8 cellular contexts compared by ENCODE assay signal in genomic region chr12:56189918-56190694, GRCh38. TPM values are rescaled to one million over a fixed set of nuclear protein-coding genes. Genes with fewer than 3 reads are reported as not detected.
DNase-seq lines count a peak whose midpoint lies in the region; ATAC-seq and TF ChIP-seq lines count a peak whose summit lies in the region.

No MANE protein-coding gene starts in this region.

- H3K4me1 ChIP-seq in OCI-LY3 (ENCODE audit: low read length) (peaks cover 19% of the 10 kb centered on the region), mononuclear cell (ENCODE audit: insufficient read depth, low read length) (peaks cover 35% of the 10 kb centered on the region)

- DNase-seq in C1 segment of cervical spinal cord (lab: John Stamatoyannopoulos, UW): peak; percentile 21 to 82 (median 73)
- DNase-seq in HuH-7 (ENCODE audit: low spot score): peak; percentile 77
- peak; percentile 76 for DNase-seq in activated T-cell treated with anti-CD3 and anti-CD28 coated beads for 4 hours
- DNase-seq in epithelial cell of proximal tubule (ENCODE audit: low read depth): peak; percentile 40
- peak; percentile 78 to 80 for DNase-seq in stimulated activated CD8-positive, alpha-beta memory T cell treated with anti-CD3 and anti-CD28 coated beads, Interleukin-15, amount 100 ng/mL, for 48 hours (ENCODE audit: low read depth in 2 of 2)

- no peaks in the 10 kb centered on the region for H3K9me3 ChIP-seq in OCI-LY3 (ENCODE audit: insufficient read depth, low read length)
- H3K9me3 ChIP-seq in mononuclear cell (ENCODE audit: low read depth, low read length): no peaks in the 10 kb centered on the region

- H3K4me3 ChIP-seq in OCI-LY3 (ENCODE audit: low read length): peak overlapping the region; percentile 89
- peak overlapping the region; percentile 92 for H3K4me3 ChIP-seq in epithelial cell of proximal tubule (ENCODE audit: low read depth, low read length)
- peak overlapping the region; percentile 74 for H3K4me3 ChIP-seq in mononuclear cell (ENCODE audit: low read length)

- TF ChIP-seq CTCF in OCI-LY3 (IDR thresholded peaks at IDR 0.05; ENCODE audit: low read depth, low read length) (no peak), epithelial cell of proximal tubule (conservative IDR thresholded peaks at IDR 0.05; ENCODE audit: low read depth, low read length) (no peak)

- peak overlapping the region; percentile 71 for H3K4me2 ChIP-seq in OCI-LY3 (ENCODE audit: low read length)

- H3K27me3 ChIP-seq in OCI-LY3 (ENCODE audit: low read depth, low read length): no peaks in the 10 kb centered on the region
- H3K27me3 ChIP-seq in mononuclear cell (ENCODE audit: insufficient read depth, low read length): no peaks in the 10 kb centered on the region

- peaks cover 9% of the 10 kb centered on the region; the same call in 1 of the 2 replicates for H4K20me1 ChIP-seq in OCI-LY3 (ENCODE audit: insufficient read depth, low read length)

- H3K79me2 ChIP-seq in OCI-LY3 (ENCODE audit: low read length): peaks cover 31% of the 10 kb centered on the region

- peak; percentile 36 for ATAC-seq in GM21381 (IDR thresholded peaks at IDR 0.05; ENCODE audit: unreplicated experiment)

- H3K36me3 ChIP-seq in OCI-LY3 (replicated peaks; ENCODE audit: low read depth, low read length): peaks cover 14% of the 10 kb centered on the region

- peak overlapping the region; percentile 94 for H3K9ac ChIP-seq in OCI-LY3 (ENCODE audit: low read length)

- H2AFZ ChIP-seq in OCI-LY3 (ENCODE audit: low read depth, low read length): peak overlapping the region; percentile 96

- peak overlapping the region; percentile 74 for H3K27ac ChIP-seq in OCI-LY3 (ENCODE audit: low read length)

RNA-seq across cellular contexts. Expression of gene SMARCC2, which starts 0.8 kb away (rescaled TPM):
- total RNA-seq in epithelial cell of proximal tubule (34.9 and 43.9 TPM in 2 replicates), mononuclear cell (61.1 TPM)

RNA-seq across cellular contexts. Expression of gene RNF41, which starts 31.6 kb away (rescaled TPM):
- total RNA-seq in epithelial cell of proximal tubule: 25.1 and 48.4 TPM in 2 replicates
- 34.3 TPM for total RNA-seq in mononuclear cell

RNA-seq across cellular contexts. Expression of gene MYL6, which starts 31.9 kb away (rescaled TPM):
- total RNA-seq in epithelial cell of proximal tubule (3,822 and 3,955 TPM in 2 replicates), mononuclear cell (729 TPM)

RNA-seq across cellular contexts. Expression of gene NABP2, which starts 34.0 kb away (rescaled TPM):
- total RNA-seq in epithelial cell of proximal tubule (22.7 and 60.8 TPM in 2 replicates), mononuclear cell (8.9 TPM)

RNA-seq across cellular contexts. Expression of gene MYL6B, which starts 37.7 kb away (rescaled TPM):
- 119 and 133 TPM in 2 replicates for total RNA-seq in epithelial cell of proximal tubule
- total RNA-seq in mononuclear cell: 2.1 TPM

Comparison
In these comparisons a context has a peak if more than half of its experiments do, and no peak if none do; other contexts are left out.
1. Peak in every context shown above with its lines: DNase-seq, ATAC-seq, H3K4me3 ChIP-seq and H3K27ac ChIP-seq.